ENCODE assay signal across 8 cellular contexts in genomic region chr9:96777539-96777864, GRCh38. TPM values are rescaled to one million over a fixed set of nuclear protein-coding genes. Genes with fewer than 3 reads are reported as not detected.
DNase-seq lines count a peak whose midpoint lies in the region; ATAC-seq, FAIRE-seq and TF ChIP-seq lines count a peak whose summit lies in the region.

No MANE protein-coding gene starts in this region.

- H3K36me3 Mint-ChIP-seq in CD8-positive, alpha-beta T cell: peaks cover 42% of the 10 kb centered on the region
- peaks cover 23% of the 10 kb centered on the region for H3K36me3 Mint-ChIP-seq in memory B cell

- peaks cover 4% of the 10 kb centered on the region for H3K9me3 Mint-ChIP-seq in CD8-positive, alpha-beta T cell
- H3K9me3 Mint-ChIP-seq in memory B cell: peaks cover 7% of the 10 kb centered on the region

- peak overlapping the region; percentile 76 for H3K27ac ChIP-seq in CD8-positive, alpha-beta T cell (ENCODE audit: low read depth, low read length)

- peak overlapping the region; percentile 97 for H3K4me3 Mint-ChIP-seq in CD8-positive, alpha-beta T cell
- peak overlapping the region; percentile 99 for H3K4me3 Mint-ChIP-seq in memory B cell

- H3K36me3 ChIP-seq in CD8-positive, alpha-beta T cell (ENCODE audit: insufficient read depth, low read length): peaks cover 7% of the 10 kb centered on the region

- no peaks in the 10 kb centered on the region for H3K27me3 ChIP-seq in CD8-positive, alpha-beta T cell (ENCODE audit: insufficient read depth, low read length)

- no peaks in the 10 kb centered on the region for H3K9me3 ChIP-seq in CD8-positive, alpha-beta T cell (ENCODE audit: low read length)

- intact Hi-C loops in CD8-positive, alpha-beta T cell (cut with DNase I, micrococcal nuclease): loop anchor here (1.0 to 10.0 kb wide), 12 partner anchors 17 to 1263 kb away; partner anchors contain the start of genes TDRD7 (in 2 of the 2), HABP4 (in 1 of the 2), PRXL2C (in 1 of the 2) and PTCH1 (in 1 of the 2)

- H3K4me3 ChIP-seq in CD8-positive, alpha-beta T cell (ENCODE audit: low read depth, low read length): peak overlapping the region; percentile 54
- H3K4me3 ChIP-seq in astrocyte of the cerebellum (ENCODE audit: low read depth, low read length): peak overlapping the region; percentile 84

- CTCF ChIA-PET in CD8-positive, alpha-beta T cell (lab: Charles Lee): interaction anchor here (0.8 kb wide), 1 partner anchor 838 kb away, joined by 3 read pairs; no protein-coding TSS in a partner anchor

- H3K27me3 Mint-ChIP-seq in CD8-positive, alpha-beta T cell (ENCODE audit: low read depth): no peaks in the 10 kb centered on the region
- no peaks in the 10 kb centered on the region for H3K27me3 Mint-ChIP-seq in memory B cell

- in situ Hi-C loops in astrocyte of the cerebellum (cut with HindIII; ENCODE audit: low sequenced_read_pairs) (no loop called here), KBM-7 (cut with MboI; ENCODE audit: low pct_unique_long_range_greater_than_20kb, low sequenced_read_pairs) (no loop called here)

- no peak for ATAC-seq in CD8-positive, alpha-beta T cell
- ATAC-seq in HG03039 (IDR thresholded peaks at IDR 0.05; ENCODE audit: unreplicated experiment): peak; percentile 14
- ATAC-seq in memory B cell (ENCODE audit: low read depth): no peak
- ATAC-seq in GM21529 (IDR thresholded peaks at IDR 0.05; ENCODE audit: unreplicated experiment): no peak

- peak overlapping the region; percentile 99 for H3K27ac Mint-ChIP-seq in CD8-positive, alpha-beta T cell
- H3K27ac Mint-ChIP-seq in memory B cell: peak overlapping the region; percentile 98

- POLR2A ChIA-PET in CD8-positive, alpha-beta T cell (lab: Charles Lee): interaction anchor here (1.1 to 1.8 kb wide), 3 partner anchors 76 to 461 kb away, joined by 3 to 6 read pairs (median 4); partner anchors contain the start of gene ZNF782

- DNase-seq in CD8-positive, alpha-beta T cell: no peak
- no peak for DNase-seq in astrocyte of the cerebellum (ENCODE audit: low read depth)
- no peak for DNase-seq in memory B cell (ENCODE audit: low spot score in 2 of 2)
- DNase-seq in KBM-7: no peak
- DNase-seq in NOMO-1 treated with dmso at 0.1 percent for 144 hours (lab: John Stamatoyannopoulos, UW; ENCODE audit: unreplicated experiment): no peak
- DNase-seq in RCC 7860 (ENCODE audit: low spot score): no peak

- FAIRE-seq in RCC 7860 (lab: Jason Lieb, UNC): no peak

- TF ChIP-seq CTCF in CD8-positive, alpha-beta T cell (IDR thresholded peaks at IDR 0.05): no peak
- TF ChIP-seq CTCF in astrocyte of the cerebellum (IDR thresholded peaks at IDR 0.05; ENCODE audit: low read depth, low read length, missing control alignments): no peak

- H3K4me1 ChIP-seq in CD8-positive, alpha-beta T cell (ENCODE audit: insufficient read depth, low read length): peaks cover 14% of the 10 kb centered on the region

- H3K4me1 Mint-ChIP-seq in CD8-positive, alpha-beta T cell (ENCODE audit: low read depth): peaks cover 52% of the 10 kb centered on the region
- H3K4me1 Mint-ChIP-seq in memory B cell: peaks cover 16% of the 10 kb centered on the region

RNA-seq across cellular contexts. Expression of gene ZNF510, which starts 0.4 kb away (rescaled TPM):
- 10 to 100 TPM; 11.6 to 13.7 TPM for total RNA-seq in CD8-positive, alpha-beta T cell
